In the genomic region with DNA sequence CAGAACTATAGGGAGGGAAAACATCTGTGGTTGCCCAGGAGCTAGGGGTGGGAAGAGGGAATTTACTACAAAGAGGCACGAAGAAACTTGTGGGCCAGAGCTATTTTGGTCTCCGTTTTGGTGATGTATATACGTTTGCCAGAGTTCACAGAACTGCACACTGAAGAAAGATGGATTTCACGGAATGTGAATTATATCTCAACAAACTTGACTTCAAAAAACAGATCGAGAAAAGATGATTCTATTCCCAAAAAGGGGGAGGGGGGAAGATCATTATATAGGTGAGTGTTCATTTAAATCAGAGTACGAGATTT, we compare ENCODE assay signal across 10 cellular contexts. TPM values are rescaled to one million over a fixed set of nuclear protein-coding genes. Genes with fewer than 3 reads are reported as not detected.
DNase-seq lines count a peak whose midpoint lies in the region; ATAC-seq and TF ChIP-seq lines count a peak whose summit lies in the region.
"Had no signal": no experiment of that assay in that cellular context is flagged by ENCODE, and none has a peak within 500 bp of the region (broad histone marks: within the 10 kb centered on the region; RNA-seq: fewer than 3 reads in every experiment).

No MANE protein-coding gene starts in this region.

- no peak for TF ChIP-seq RAD21 in liver (IDR thresholded peaks at IDR 0.05)

- CTCF ChIA-PET in activated naive CD4-positive, alpha-beta T cell treated with anti-CD3 and anti-CD28 coated beads, Interleukin-2, amount 10 ng/mL, durations not matched to agents 7 days and 5 days (lab: Charles Lee): no interaction called here

- DNase-seq in activated naive CD4-positive, alpha-beta T cell treated with anti-CD3 and anti-CD28 coated beads, Interleukin-2, amount 10 ng/mL, durations not matched to agents 7 days and 5 days: no peak
- no peak for DNase-seq in activated naive CD4-positive, alpha-beta T cell treated with anti-CD3 and anti-CD28 coated beads, Interleukin-2, amount 50 U/mL, for 16 hours
- DNase-seq in adrenal gland (no peak), transverse colon (no peak), T1000 (lab: John Stamatoyannopoulos, UW) (no peak)
- DNase-seq: MV-4-11 had no signal

- no peak overlapping the region for H3K9ac ChIP-seq in liver (ENCODE audit: low read depth in 1 of 2, low read length in 2 of 2)

- TF ChIP-seq CTCF in adrenal gland (IDR thresholded peaks at IDR 0.05): no peak
- TF ChIP-seq CTCF in liver (IDR thresholded peaks at IDR 0.05; ENCODE audit: low read depth, low read length, missing input control): no peak
- no peak for TF ChIP-seq CTCF in transverse colon (IDR thresholded peaks at IDR 0.05)

- no peaks in the 10 kb centered on the region for H3K9me3 ChIP-seq in adrenal gland (replicated peaks in 1 of 3)
- no peaks in the 10 kb centered on the region for H3K9me3 ChIP-seq in liver (ENCODE audit: control insufficient read depth in 4 of 4, low read length in 3 of 4)
- H3K9me3 ChIP-seq in transverse colon: no peaks in the 10 kb centered on the region

- H3K9me3 Mint-ChIP-seq in activated naive CD4-positive, alpha-beta T cell treated with anti-CD3 and anti-CD28 coated beads, Interleukin-2, amount 10 ng/mL, durations not matched to agents 7 days and 5 days: no peaks in the 10 kb centered on the region

- no peak overlapping the region for H3K27ac Mint-ChIP-seq in activated naive CD4-positive, alpha-beta T cell treated with anti-CD3 and anti-CD28 coated beads, Interleukin-2, amount 10 ng/mL, durations not matched to agents 7 days and 5 days

- in situ Hi-C loops in transverse colon (cut with MboI; ENCODE audit: low pct_ligation_motif_present in 1 of 4, low pct_unique_long_range_greater_than_20kb in 1 of 4, low sequenced_read_pairs in 3 of 4): no loop called here

- H3K4me1 ChIP-seq in adrenal gland (replicated peaks in 1 of 2) (peaks cover 21 to 48% of the 10 kb centered on the region in 2 donors), liver (ENCODE audit: control insufficient read depth in 4 of 4, insufficient read depth in 4 of 4, low read length in 3 of 4) (peaks cover 1 to 21% (median 7%) of the 10 kb centered on the region in 4 donors), transverse colon (peaks cover 0 to 11% (median 5%) of the 10 kb centered on the region in 4 donors)

- H3K4me3 Mint-ChIP-seq in activated naive CD4-positive, alpha-beta T cell treated with anti-CD3 and anti-CD28 coated beads, Interleukin-2, amount 10 ng/mL, durations not matched to agents 7 days and 5 days: peak overlapping the region; percentile 63

- peaks cover 23% of the 10 kb centered on the region for H3K27me3 Mint-ChIP-seq in activated naive CD4-positive, alpha-beta T cell treated with anti-CD3 and anti-CD28 coated beads, Interleukin-2, amount 10 ng/mL, durations not matched to agents 7 days and 5 days

- H3K4me1 Mint-ChIP-seq in activated naive CD4-positive, alpha-beta T cell treated with anti-CD3 and anti-CD28 coated beads, Interleukin-2, amount 10 ng/mL, durations not matched to agents 7 days and 5 days: peaks cover 11% of the 10 kb centered on the region

- intact Hi-C loops in adrenal gland (cut with DNase I) (no loop called here), transverse colon (cut with DNase I; ENCODE audit: low total_unique reads) (no loop called here)

- TF ChIP-seq EP300 in transverse colon (IDR thresholded peaks at IDR 0.05; ENCODE audit: low read depth): no peak

- 19 to 25% (median 22%) methylated on average over 6 of the region's 6 CpGs for WGBS in adrenal gland, 4 donors
- WGBS in liver: 42% methylated on average over 6 of the region's 6 CpGs
- 31 to 36% methylated on average over 6 of the region's 6 CpGs for WGBS in transverse colon (ENCODE audit: low coverage in 1 of 2), 2 donors

- H3K27me3 ChIP-seq in adrenal gland (no peaks in the 10 kb centered on the region), liver (ENCODE audit: control insufficient read depth in 4 of 4, insufficient read depth in 4 of 4, low read length in 3 of 4) (no peaks in the 10 kb centered on the region), transverse colon (no peaks in the 10 kb centered on the region)

- peak overlapping the region in 2 of 4 donors; percentile 34 to 64 for H3K4me3 ChIP-seq in adrenal gland
- peak overlapping the region; percentile 54 to 74 (median 57) for H3K4me3 ChIP-seq in liver (ENCODE audit: low read depth in 1 of 3, low read length in 3 of 3)
- peak overlapping the region; percentile 36 to 55 (median 40) for H3K4me3 ChIP-seq in transverse colon

- H3K36me3 ChIP-seq in adrenal gland (replicated peaks in 1 of 2): no peaks in the 10 kb centered on the region
- H3K36me3 ChIP-seq in liver (ENCODE audit: control insufficient read depth in 4 of 4, insufficient read depth in 3 of 4, low read depth in 1 of 4, low read length in 3 of 4): no peaks in the 10 kb centered on the region
- H3K36me3 ChIP-seq in transverse colon: peaks cover 0 to 2% (median under 1%) of the 10 kb centered on the region in 4 donors

- no peak for ATAC-seq in GM21619 (IDR thresholded peaks at IDR 0.05; ENCODE audit: unreplicated experiment)
- ATAC-seq in GM18858 (IDR thresholded peaks at IDR 0.05; ENCODE audit: unreplicated experiment): no peak

- peaks cover under 1% of the 10 kb centered on the region for H3K36me3 Mint-ChIP-seq in activated naive CD4-positive, alpha-beta T cell treated with anti-CD3 and anti-CD28 coated beads, Interleukin-2, amount 10 ng/mL, durations not matched to agents 7 days and 5 days

- peak overlapping the region; percentile 42 to 90 (median 77) for H3K27ac ChIP-seq in adrenal gland
- peak overlapping the region in 1 of 2 donors; percentile 35 for H3K27ac ChIP-seq in liver (ENCODE audit: low read depth in 1 of 2, low read length in 2 of 2)
- H3K27ac ChIP-seq in transverse colon: peak overlapping the region in 3 of 4 donors; percentile 20 to 41 (median 41)

- TF ChIP-seq POLR2A in adrenal gland (IDR thresholded peaks at IDR 0.05): no peak
- TF ChIP-seq POLR2A in transverse colon (IDR thresholded peaks at IDR 0.05): no peak

TF ChIP-seq in liver, 16 proteins besides CTCF, POLR2A, EP300 and RAD21 (continues in another document):
- TF ChIP-seq, protein P1, sequence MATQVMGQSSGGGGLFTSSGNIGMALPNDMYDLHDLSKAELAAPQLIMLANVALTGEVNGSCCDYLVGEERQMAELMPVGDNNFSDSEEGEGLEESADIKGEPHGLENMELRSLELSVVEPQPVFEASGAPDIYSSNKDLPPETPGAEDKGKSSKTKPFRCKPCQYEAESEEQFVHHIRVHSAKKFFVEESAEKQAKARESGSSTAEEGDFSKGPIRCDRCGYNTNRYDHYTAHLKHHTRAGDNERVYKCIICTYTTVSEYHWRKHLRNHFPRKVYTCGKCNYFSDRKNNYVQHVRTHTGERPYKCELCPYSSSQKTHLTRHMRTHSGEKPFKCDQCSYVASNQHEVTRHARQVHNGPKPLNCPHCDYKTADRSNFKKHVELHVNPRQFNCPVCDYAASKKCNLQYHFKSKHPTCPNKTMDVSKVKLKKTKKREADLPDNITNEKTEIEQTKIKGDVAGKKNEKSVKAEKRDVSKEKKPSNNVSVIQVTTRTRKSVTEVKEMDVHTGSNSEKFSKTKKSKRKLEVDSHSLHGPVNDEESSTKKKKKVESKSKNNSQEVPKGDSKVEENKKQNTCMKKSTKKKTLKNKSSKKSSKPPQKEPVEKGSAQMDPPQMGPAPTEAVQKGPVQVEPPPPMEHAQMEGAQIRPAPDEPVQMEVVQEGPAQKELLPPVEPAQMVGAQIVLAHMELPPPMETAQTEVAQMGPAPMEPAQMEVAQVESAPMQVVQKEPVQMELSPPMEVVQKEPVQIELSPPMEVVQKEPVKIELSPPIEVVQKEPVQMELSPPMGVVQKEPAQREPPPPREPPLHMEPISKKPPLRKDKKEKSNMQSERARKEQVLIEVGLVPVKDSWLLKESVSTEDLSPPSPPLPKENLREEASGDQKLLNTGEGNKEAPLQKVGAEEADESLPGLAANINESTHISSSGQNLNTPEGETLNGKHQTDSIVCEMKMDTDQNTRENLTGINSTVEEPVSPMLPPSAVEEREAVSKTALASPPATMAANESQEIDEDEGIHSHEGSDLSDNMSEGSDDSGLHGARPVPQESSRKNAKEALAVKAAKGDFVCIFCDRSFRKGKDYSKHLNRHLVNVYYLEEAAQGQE (IDR thresholded peaks at IDR 0.05): no peak
- TF ChIP-seq FOXA1 (IDR thresholded peaks at IDR 0.05): no peak
- no peak for TF ChIP-seq HNF4A (conservative IDR thresholded peaks at IDR 0.05)
- no peak for TF ChIP-seq JUND (IDR thresholded peaks at IDR 0.05)
- no peak for TF ChIP-seq GABPA (IDR thresholded peaks at IDR 0.05 in 1 of 2, conservative IDR thresholded peaks at IDR 0.05 in 1 of 2)
- no peak for TF ChIP-seq ATF3 (IDR thresholded peaks at IDR 0.05)
- no peak for TF ChIP-seq YY1 (IDR thresholded peaks at IDR 0.05)
- no peak for TF ChIP-seq FOXA2 (IDR thresholded peaks at IDR 0.05)

RNA-seq across cellular contexts. Expression of gene AS3MT, which starts 0.3 kb away (rescaled TPM):
- total RNA-seq in adrenal gland (100 to 1,000 TPM; 177 to 361 (median 286) TPM), liver (10 to 100 TPM; 18.8 to 38.1 TPM), transverse colon (1 to 10 TPM in 2 of 4 donors, under 1 TPM in 1, not detected in 1; 0.96 to 3.4 (median 2.9) TPM)
- polyA plus RNA-seq in adrenal gland (100 to 1,000 TPM; 275 to 910 (median 281) TPM), liver (10 to 100 TPM; 13.4 to 13.6 TPM)

RNA-seq across cellular contexts. Expression of gene BORCS7, which starts 14.9 kb away (rescaled TPM):
- 100 to 1,000 TPM in 2 of 8 donors, 10 to 100 TPM in 6; 49.7 to 154 (median 65.1) TPM for total RNA-seq in adrenal gland
- 10 to 100 TPM; 46.9 to 90.8 (median 63.1) TPM for polyA plus RNA-seq in adrenal gland
- 10 to 100 TPM; 30.0 to 30.6 TPM for total RNA-seq in liver
- 10 to 100 TPM; 30.5 to 55.0 TPM for polyA plus RNA-seq in liver
- total RNA-seq in transverse colon: 10 to 100 TPM in 3 of 4 donors, 1 to 10 TPM in 1; 4.1 to 39.4 (median 32.5) TPM

RNA-seq across cellular contexts. Expression of gene CYP17A1, which starts 31.7 kb away (rescaled TPM):
- total RNA-seq in adrenal gland: over 10,000 TPM in 5 of 8 donors, 1,000 to 10,000 TPM in 3; 5,772 to 29,109 (median 14,288) TPM
- polyA plus RNA-seq in adrenal gland: over 10,000 TPM in 2 of 3 donors, 1,000 to 10,000 TPM in 1; 2,313 to 37,742 (median 10,572) TPM
- 1 to 10 TPM in 1 of 2 donors, not detected in 1; 1.0 TPM for total RNA-seq in liver
- 10 to 100 TPM in 1 of 2 donors, under 1 TPM in 1; 0.16 to 13.1 TPM for polyA plus RNA-seq in liver
- 10 to 100 TPM in 1 of 4 donors, not detected in 3; 13.3 TPM for total RNA-seq in transverse colon
- total RNA-seq: dermis microvascular lymphatic vessel endothelial cell had no signal

RNA-seq across cellular contexts. Expression of gene CNNM2, which starts 49.2 kb away (rescaled TPM):
- 10 to 100 TPM; 27.6 to 52.0 (median 41.8) TPM for total RNA-seq in adrenal gland
- polyA plus RNA-seq in adrenal gland: 10 to 100 TPM in 1 of 3 donors, 1 to 10 TPM in 2; 5.4 to 28.3 (median 8.3) TPM
- 10 to 100 TPM; 10.2 to 10.8 TPM for total RNA-seq in liver
- polyA plus RNA-seq in liver: 1 to 10 TPM; 2.0 to 3.7 TPM
- 100 to 1,000 TPM in 2 of 4 donors, 10 to 100 TPM in 2; 48.0 to 144 (median 100) TPM for total RNA-seq in transverse colon

Comparison
In these comparisons a context has a peak if more than half of its experiments do, and no peak if none do; other contexts are left out.
1. RNA of gene AS3MT, which starts 0.3 kb away (total RNA-seq): 177 to 361 TPM in adrenal gland; 18.8 to 38.1 TPM in liver and 0.96 to 3.4 TPM in transverse colon; every median in the first group is over 4 times any median in the second.
2. RNA of gene CYP17A1, which starts 31.7 kb away (total RNA-seq): 5,772 to 29,109 TPM in adrenal gland; 1.0 TPM in liver and 13.3 TPM in transverse colon; every median in the first group is over 100 times any median in the second.